ENCODE assay signal across 9 cellular contexts in the genomic region with DNA sequence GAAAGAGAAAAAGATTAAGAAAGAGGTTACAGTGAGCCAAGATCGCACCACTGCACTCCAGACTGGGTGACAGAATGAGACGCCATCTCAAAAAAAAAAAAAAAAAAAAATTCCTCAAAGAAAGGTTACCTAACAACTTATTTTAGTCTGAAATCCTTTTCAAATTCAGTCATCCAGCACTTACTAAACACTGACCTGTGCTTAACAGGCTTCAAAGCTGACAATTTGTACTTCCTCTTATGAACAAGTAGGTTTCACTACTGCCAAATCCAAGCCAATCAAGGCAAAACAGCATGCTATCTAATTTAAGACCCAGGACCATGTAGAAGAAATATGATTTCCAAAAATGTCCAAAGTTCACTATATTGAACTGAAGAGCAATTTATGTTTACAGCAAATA. TPM values are rescaled to one million over a fixed set of nuclear protein-coding genes. Genes with fewer than 3 reads are reported as not detected.
DNase-seq lines count a peak whose midpoint lies in the region; ATAC-seq, FAIRE-seq and TF ChIP-seq lines count a peak whose summit lies in the region.
"Had no signal": no experiment of that assay in that cellular context is flagged by ENCODE, and none has a peak within 500 bp of the region (broad histone marks: within the 10 kb centered on the region; RNA-seq: fewer than 3 reads in every experiment).

No MANE protein-coding gene starts in this region.

- H3K4me1 Mint-ChIP-seq in CD4-positive, alpha-beta T cell (ENCODE audit: low read depth): peaks cover 38% of the 10 kb centered on the region

- H3K79me2 ChIP-seq in K562 (ENCODE audit: control insufficient read depth, insufficient read depth, low read length): 0 out of 3 replicates have a peak, but pooled peaks cover 8% of the 10 kb centered on the region

- no peak overlapping the region for H3K4me2 ChIP-seq in K562 (ENCODE audit: insufficient read depth, low read length)
- no peak overlapping the region for H3K4me2 ChIP-seq in mesenchymal stem cell (ENCODE audit: low read length, poor library complexity, severe bottlenecking)

- H3K18ac ChIP-seq in mesenchymal stem cell (ENCODE audit: low read depth in 1 of 2, low read length in 2 of 2): no peak overlapping the region

- DNase-seq in CD4-positive, alpha-beta T cell: no peak
- no peak for DNase-seq in K562 (ENCODE audit: extremely low read depth in 1 of 4, low spot score in 3 of 4)
- no peak for DNase-seq in stimulated activated CD4-positive, alpha-beta T cell treated with anti-CD3 and anti-CD28 coated beads, Interleukin-12 subunit alpha, Interleukin-12 subunit beta, amount 100 ng/mL, for 4 hours
- DNase-seq in suprapubic skin (ENCODE audit: low spot score in 2 of 2): no peak
- DNase-seq in mesenchymal stem cell: no peak
- DNase-seq in HCEC 1CT: no peak

- no peaks in the 10 kb centered on the region for H3K9me3 Mint-ChIP-seq in CD4-positive, alpha-beta T cell

- no peak for ATAC-seq in CD4-positive, alpha-beta T cell (ENCODE audit: poor library complexity)
- ATAC-seq in GM19438 (IDR thresholded peaks at IDR 0.05; ENCODE audit: low read depth, unreplicated experiment): peak; percentile 79
- peak; percentile 74 for ATAC-seq in HG03196 (IDR thresholded peaks at IDR 0.05; ENCODE audit: unreplicated experiment)
- ATAC-seq in K562: peak; percentile 23; the same call in 1 of the 3 replicates
- ATAC-seq: Panc1 had no signal

- H3K79me1 ChIP-seq in mesenchymal stem cell (replicated peaks; ENCODE audit: low read length, poor library complexity, severe bottlenecking): peaks cover 9% of the 10 kb centered on the region

- no CpG with 5 or more reads among the region's 2 CpGs for WGBS in K562 (ENCODE audit: insufficient coverage, low coverage, missing lambda C conversion rate)
- WGBS in suprapubic skin: 73% methylated on average over 2 of the region's 2 CpGs
- 98% methylated on average over 2 of the region's 2 CpGs for WGBS in mesenchymal stem cell

- H2AK5ac ChIP-seq in mesenchymal stem cell (ENCODE audit: low read length, severe bottlenecking): no peak overlapping the region

- no peak overlapping the region for H4K91ac ChIP-seq in mesenchymal stem cell (ENCODE audit: low read length)

- no peak overlapping the region for H2BK120ac ChIP-seq in mesenchymal stem cell (ENCODE audit: low read depth, low read length)

- no peaks in the 10 kb centered on the region; a peak in 1 of 5 replicates for H3K4me1 ChIP-seq in K562 (replicated peaks in 1 of 2; ENCODE audit: control insufficient read depth in 2 of 2, insufficient read depth in 2 of 2, low read length in 2 of 2)
- peaks cover 10% of the 10 kb centered on the region for H3K4me1 ChIP-seq in suprapubic skin
- no peaks in the 10 kb centered on the region for H3K4me1 ChIP-seq in mesenchymal stem cell (ENCODE audit: control insufficient read depth, insufficient read depth, low read depth, low read length)

- BruUV-seq in K562 (replicated peaks; lab: Mats Ljungman, UMichigan): no TSS peak

- H3K36me3 ChIP-seq in K562 (ENCODE audit: control insufficient read depth, insufficient read depth, low read length) (peaks cover 32% of the 10 kb centered on the region), suprapubic skin (peaks cover 14% of the 10 kb centered on the region), mesenchymal stem cell (ENCODE audit: control insufficient read depth in 1 of 2, insufficient read depth in 2 of 2, low read depth in 1 of 2, low read length in 2 of 2) (peaks cover 0 to 14% of the 10 kb centered on the region in 2 experiments)

- peak overlapping the region; percentile 43 for H3K27ac Mint-ChIP-seq in CD4-positive, alpha-beta T cell

- FAIRE-seq in K562 (lab: Jason Lieb, UNC): no peak

- H3K27me3 ChIP-seq in CD4-positive, alpha-beta T cell (ENCODE audit: control insufficient read depth, insufficient read depth, low read length): no peaks in the 10 kb centered on the region
- H3K27me3 ChIP-seq in K562 (ENCODE audit: control insufficient read depth in 2 of 2, insufficient read depth in 2 of 2, low read length in 2 of 2) (no peaks in the 10 kb centered on the region), suprapubic skin (no peaks in the 10 kb centered on the region), mesenchymal stem cell (ENCODE audit: control insufficient read depth in 1 of 2, insufficient read depth in 1 of 2, low read length in 2 of 2) (no peaks in the 10 kb centered on the region)

- no peak for TF ChIP-seq RAD21 in K562 (CRISPR knock-in tag; conservative IDR thresholded peaks at IDR 0.05 in 1 of 2, IDR thresholded peaks at IDR 0.05 in 1 of 2)

- TF ChIP-seq EP300 in K562 (IDR thresholded peaks at IDR 0.05; ENCODE audit: low read length): no peak
- no peak for TF ChIP-seq EP300 in suprapubic skin (IDR thresholded peaks at IDR 0.05)

- H3K9ac ChIP-seq in K562 (ENCODE audit: insufficient read depth in 1 of 2, low read depth in 2 of 2, low read length in 2 of 2) (no peak overlapping the region), mesenchymal stem cell (ENCODE audit: low read length) (no peak overlapping the region)

- H2AFZ ChIP-seq in K562 (ENCODE audit: low read depth, low read length) (no peak overlapping the region), mesenchymal stem cell (ENCODE audit: low read depth, low read length) (no peak overlapping the region)

- no peaks in the 10 kb centered on the region for H3K9me3 ChIP-seq in CD4-positive, alpha-beta T cell (ENCODE audit: control insufficient read depth, low read length)
- H3K9me3 ChIP-seq in K562 (replicated peaks; ENCODE audit: control insufficient read depth, insufficient read depth, low read depth, low read length) (no peaks in the 10 kb centered on the region), suprapubic skin (no peaks in the 10 kb centered on the region), mesenchymal stem cell (ENCODE audit: control insufficient read depth, low read length) (no peaks in the 10 kb centered on the region)

- POLR2A ChIA-PET in CD4-positive, alpha-beta T cell (lab: Charles Lee): no interaction called here
- POLR2A ChIA-PET in K562 (lab: Yijun Ruan, JAX): interaction anchor here (0.9 kb wide), 1 partner anchor 13 kb away, joined by 3 read pairs; no protein-coding TSS in a partner anchor

- H4K8ac ChIP-seq in mesenchymal stem cell (ENCODE audit: low read length): no peak overlapping the region

- no peak overlapping the region for H3K4me3 Mint-ChIP-seq in CD4-positive, alpha-beta T cell

- no peaks in the 10 kb centered on the region for H4K20me1 ChIP-seq in K562 (replicated peaks; ENCODE audit: control insufficient read depth, insufficient read depth, low read length)

- H3K36me3 Mint-ChIP-seq in CD4-positive, alpha-beta T cell (ENCODE audit: low read depth): peaks cover 74% of the 10 kb centered on the region

- H3K14ac ChIP-seq in mesenchymal stem cell (ENCODE audit: low read length in 2 of 2): no peak overlapping the region

- no peak overlapping the region for H2BK5ac ChIP-seq in mesenchymal stem cell (ENCODE audit: low read depth, low read length, poor library complexity, severe bottlenecking)

- H3K4me3 ChIP-seq in K562 (no peak overlapping the region), suprapubic skin (no peak overlapping the region), mesenchymal stem cell (ENCODE audit: insufficient read depth in 1 of 2, low read depth in 1 of 2, low read length in 2 of 2) (no peak overlapping the region)

- H2BK12ac ChIP-seq in mesenchymal stem cell (ENCODE audit: low read length in 2 of 2): no peak overlapping the region

- no peak overlapping the region for H2BK15ac ChIP-seq in mesenchymal stem cell (ENCODE audit: low read depth, poor library complexity, severe bottlenecking)

- TF ChIP-seq CTCF in CD4-positive, alpha-beta T cell (IDR thresholded peaks at IDR 0.05): no peak
- TF ChIP-seq CTCF in K562 (IDR thresholded peaks at IDR 0.05 in 2 of 3, conservative IDR thresholded peaks at IDR 0.05 in 1 of 3; ENCODE audit: insufficient read depth in 2 of 3, low read depth in 1 of 3, low read length in 3 of 3): no peak
- TF ChIP-seq CTCF in suprapubic skin (IDR thresholded peaks at IDR 0.05): no peak

- CTCF ChIA-PET in CD4-positive, alpha-beta T cell (lab: Charles Lee): interaction anchor here (1.7 kb wide), 1 partner anchor 13 kb away, joined by 4 read pairs; a partner anchor contains a TSS
- CTCF ChIA-PET in K562 (lab: Yijun Ruan, JAX; ENCODE audit: low intra/inter-chr PET ratio): interaction anchor here (0.7 kb wide), 1 partner anchor 139 kb away, joined by 4 read pairs; no protein-coding TSS in a partner anchor

- no peaks in the 10 kb centered on the region for H3K9me1 ChIP-seq in K562 (ENCODE audit: control insufficient read depth, insufficient read depth, low read length)

- no peak overlapping the region for H3K27ac ChIP-seq in CD4-positive, alpha-beta T cell (ENCODE audit: low read depth, low read length)
- H3K27ac ChIP-seq in K562 (ENCODE audit: extremely low read depth, low read depth, low read length) (peak overlapping the region; percentile 37; the same call in 1 of the 3 replicates), suprapubic skin (no peak overlapping the region), mesenchymal stem cell (ENCODE audit: low read length, poor library complexity, severe bottlenecking) (no peak overlapping the region)

- intact Hi-C loops in CD4-positive, alpha-beta T cell (cut with DNase I, micrococcal nuclease): no loop called here
- intact Hi-C loops in K562 (cut with micrococcal nuclease): no loop called here

- no peak overlapping the region for H3K4ac ChIP-seq in mesenchymal stem cell (ENCODE audit: low read depth in 1 of 2, low read length in 2 of 2)

- TF ChIP-seq POLR2A in K562 (conservative IDR thresholded peaks at IDR 0.05) (no peak), suprapubic skin (IDR thresholded peaks at IDR 0.05) (no peak)

- in situ Hi-C loops in K562 (cut with MboI): no loop called here

- no peak overlapping the region for H3K23ac ChIP-seq in mesenchymal stem cell (ENCODE audit: low read length in 2 of 2)

- no peaks in the 10 kb centered on the region for H3K27me3 Mint-ChIP-seq in CD4-positive, alpha-beta T cell

RNA-seq across cellular contexts. Expression of a gene that starts 13.6 kb away (rescaled TPM):
- total RNA-seq in CD4-positive, alpha-beta T cell: 10 to 100 TPM; 18.2 to 23.2 TPM
- 18.6 and 35.0 TPM in 2 replicates for total RNA-seq in K562 (2011; cell fraction: chromatin; rRNA removed; ENCODE audit: low replicate concordance)
- 9.2 and 13.0 TPM in 2 replicates for total RNA-seq in K562 (2011; cell fraction: nucleolus; rRNA removed)
- 15.8 and 19.2 TPM in 2 replicates for total RNA-seq in K562 (2011; cell fraction: nucleoplasm; rRNA removed)
- total RNA-seq in K562 (2014; rRNA removed): 11.1 and 16.2 TPM in 2 replicates
- total RNA-seq in K562 (2014; rRNA removed; fragmentation: Illumina TruSeq; extraction: Trizol): 16.7 and 17.2 TPM in 2 replicates
- total RNA-seq in K562 (2015; rRNA removed; fragmentation: Illumina TruSeq; extraction: Trizol): 15.4 and 16.7 TPM in 2 replicates
- 18.2 and 18.6 TPM in 2 replicates for total RNA-seq in K562 (2021)
- polyA plus RNA-seq in K562 (2011; rRNA removed): 14.6 and 15.6 TPM in 2 replicates
- polyA plus RNA-seq in K562 (2011; cell fraction: cytosol; rRNA removed): 7.4 and 9.4 TPM in 2 replicates
- polyA plus RNA-seq in K562 (2011; cell fraction: nucleus; rRNA removed): 22.9 and 23.7 TPM in 2 replicates
- polyA plus RNA-seq in K562 (2012): 8.6 and 11.8 TPM in 2 replicates
- polyA plus RNA-seq in K562 (2014; fragmentation: Illumina TruSeq; extraction: Trizol): 15.7 and 26.3 TPM in 2 replicates
- polyA plus RNA-seq in K562 (2014; fragmentation: Nextera tagmentation; extraction: Ambion mirVana): 1 to 10 TPM; 2.7 to 3.6 TPM
- 11.0 and 12.7 TPM in 2 replicates for polyA plus RNA-seq in K562 (2014; rRNA removed)
- 8.5 and 8.8 TPM in 2 replicates for polyA minus RNA-seq in K562 (2011; rRNA and poly(A)+ RNA removed)
- 5.4 and 8.7 TPM in 2 replicates for polyA minus RNA-seq in K562 (2011; cell fraction: cytosol; rRNA and poly(A)+ RNA removed)
- 4.3 and 8.6 TPM in 2 replicates for polyA minus RNA-seq in K562 (2011; cell fraction: nucleus; rRNA and poly(A)+ RNA removed)
- 10 to 100 TPM; 24.7 to 42.3 (median 31.4) TPM for total RNA-seq in suprapubic skin
- 24.0 TPM for polyA plus RNA-seq in mesenchymal stem cell (2013, experiment 1 of 2)
- polyA plus RNA-seq in mesenchymal stem cell (2013, experiment 2 of 2): 22.5 TPM
